ENCODE assay signal across 1 cellular context in genomic region chr17:43917348-43918025, GRCh38.
TF ChIP-seq lines count a peak whose summit lies in the region.

No MANE protein-coding gene starts in this region.

TF ChIP-seq in H1, 55 proteins besides CTCF, POLR2A, EP300 and RAD21:
- TF ChIP-seq EZH2 (IDR thresholded peaks at IDR 0.05; ENCODE audit: low read depth, low read length, severe bottlenecking) (peak; percentile 36), CTBP2 (IDR thresholded peaks at IDR 0.05; ENCODE audit: borderline replicate concordance, insufficient read depth, insufficient read length, low read length) (no peak), MAX (IDR thresholded peaks at IDR 0.05) (peak; percentile 80), E2F6 (IDR thresholded peaks at IDR 0.05) (peak; percentile 93), ASH2L (IDR thresholded peaks at IDR 0.05; ENCODE audit: low read length) (peak; percentile 34), KDM4A (IDR thresholded peaks at IDR 0.05; ENCODE audit: low read depth, low read length, severe bottlenecking) (peak; percentile 44), CREB1 (IDR thresholded peaks at IDR 0.05) (no peak), TBP (IDR thresholded peaks at IDR 0.05; ENCODE audit: low read depth, low read length) (0 out of 2 replicates have a peak, but pooled peaks have one; percentile 18), RBBP5 (IDR thresholded peaks at IDR 0.05; ENCODE audit: borderline replicate concordance, low read depth, low read length) (peak; percentile 42; the same call in 1 of the 2 replicates)
TF ChIP-seq in H1: peak in this region for 7.
